Comparison of ENCODE assay signal across 8 cellular contexts in the genomic region with DNA sequence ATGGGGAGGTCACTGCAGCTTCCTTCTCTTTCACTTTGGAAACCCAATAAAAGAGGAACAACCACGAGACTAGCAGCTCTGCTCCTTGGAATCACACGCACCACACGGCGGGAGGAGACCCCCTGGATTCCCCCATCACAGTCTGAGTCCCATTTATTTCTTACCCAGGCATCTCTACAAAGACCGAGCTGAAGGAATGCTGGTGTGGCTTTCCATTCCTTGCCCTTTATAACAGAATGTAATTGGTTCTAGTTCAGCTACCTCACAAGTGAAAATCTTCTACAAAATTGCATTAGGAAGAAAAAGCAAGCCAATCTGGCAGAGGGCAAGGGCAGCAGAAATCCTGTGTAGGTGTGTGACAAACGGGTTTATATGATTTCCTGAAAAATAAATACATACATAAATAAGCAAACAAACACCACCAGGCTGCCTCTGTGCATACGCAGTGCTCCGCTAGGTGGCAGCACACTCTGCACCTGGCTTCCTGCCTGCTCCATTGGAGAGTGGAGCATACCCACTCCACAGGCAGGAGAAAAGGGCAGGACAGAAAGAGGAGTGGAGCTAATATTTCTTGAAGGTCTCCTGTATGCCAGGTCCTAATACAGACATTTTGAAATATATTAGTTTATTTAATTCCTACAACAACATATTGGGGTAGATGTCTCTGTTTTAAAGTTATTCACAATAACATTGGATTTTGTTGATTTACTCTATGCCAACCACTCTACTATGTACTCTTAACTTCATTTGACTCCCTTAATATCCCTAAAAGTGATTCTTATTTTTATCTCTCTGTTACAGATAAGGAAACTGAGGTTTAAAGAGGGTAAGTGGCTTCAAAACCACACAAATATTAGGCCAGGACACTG.
DNase-seq lines count a peak whose midpoint lies in the region; ATAC-seq and TF ChIP-seq lines count a peak whose summit lies in the region.

No MANE protein-coding gene starts in this region.

- peak; percentile 98 for TF ChIP-seq CTCF in GM12865 (IDR thresholded peaks at IDR 0.05; ENCODE audit: insufficient read depth, low read depth, low read length, missing control alignments)
- peak; percentile 98 for TF ChIP-seq CTCF in LNCAP (IDR thresholded peaks at IDR 0.05)
- TF ChIP-seq CTCF in VCaP (conservative IDR thresholded peaks at IDR 0.05): peak; percentile 87
- peak; percentile 98 for TF ChIP-seq CTCF in fibroblast of mammary gland (conservative IDR thresholded peaks at IDR 0.05; ENCODE audit: control insufficient read depth, insufficient read depth, low read depth, low read length)
- TF ChIP-seq CTCF in omental fat pad (IDR thresholded peaks at IDR 0.05): no peak

- H3K4me3 ChIP-seq in GM12865 (ENCODE audit: low read depth, low read length): peak overlapping the region; percentile 23; the same call in 1 of the 2 replicates
- H3K4me3 ChIP-seq in HAP-1: no peak overlapping the region
- no peak overlapping the region for H3K4me3 ChIP-seq in fibroblast of mammary gland (ENCODE audit: control insufficient read depth, low read depth, low read length)

- H3K36me3 ChIP-seq in HAP-1 (replicated peaks): no peaks in the 10 kb centered on the region

- in situ Hi-C loops in HAP-1 (cut with MboI; ENCODE audit: low sequenced_read_pairs): loop anchor here (25.0 kb wide), 1 partner anchor 1656 kb away; no protein-coding TSS in a partner anchor

- DNase-seq in AG08396 (ENCODE audit: low spot score) (peak; percentile 54), GM12865 (ENCODE audit: low read depth) (peak; percentile 69), HAP-1 (ENCODE audit: low spot score in 2 of 2) (peak; percentile 46 to 73), fibroblast of mammary gland (ENCODE audit: low read depth) (peak; percentile 56), omental fat pad (ENCODE audit: low spot score) (peak; percentile 27), DMS79 (lab: John Stamatoyannopoulos, UW) (no peak)

- no peak overlapping the region for H3K27ac ChIP-seq in VCaP

- no peaks in the 10 kb centered on the region for H3K4me1 ChIP-seq in HAP-1

- no peaks in the 10 kb centered on the region for H3K9me3 ChIP-seq in HAP-1

- no peak for ATAC-seq in omental fat pad (ENCODE audit: low FRiP score)

- no peaks in the 10 kb centered on the region for H3K27me3 ChIP-seq in HAP-1 (ENCODE audit: low read depth)

Comparison
In these comparisons a context has a peak if more than half of its experiments do, and no peak if none do; other contexts are left out.
1. CTCF ChIP-seq: peak in GM12865 (single experiment), LNCAP (single experiment), VCaP (single experiment) and fibroblast of mammary gland (single experiment); none in omental fat pad (0 of 3).